Comparison of ENCODE assay signal across 3 cellular contexts in genomic region chr6:167817729-167818128, GRCh38.
TF ChIP-seq lines count a peak whose summit lies in the region.

No MANE protein-coding gene starts in this region.

TF ChIP-seq in HCT116, 20 proteins besides CTCF, POLR2A, EP300 and RAD21:
- TF ChIP-seq FOSL1 (IDR thresholded peaks at IDR 0.05; ENCODE audit: low read depth) = peak; percentile 38
- TF ChIP-seq CEBPB (IDR thresholded peaks at IDR 0.05; ENCODE audit: low read depth) = peak; percentile 36; the same call in 1 of the 2 replicates
- no peak for TF ChIP-seq ELF1 (IDR thresholded peaks at IDR 0.05; ENCODE audit: borderline replicate concordance, low read depth)
- no peak for TF ChIP-seq SIN3A (IDR thresholded peaks at IDR 0.05; ENCODE audit: low read depth)
- peak; percentile 19; the same call in 1 of the 2 replicates for TF ChIP-seq SP1 (IDR thresholded peaks at IDR 0.05; ENCODE audit: low read depth)
- peak; percentile 96 for TF ChIP-seq SRF (IDR thresholded peaks at IDR 0.05; ENCODE audit: low read depth)
- TF ChIP-seq CBX3 (IDR thresholded peaks at IDR 0.05; ENCODE audit: low read depth) = no peak
- TF ChIP-seq TCF7L2 (IDR thresholded peaks at IDR 0.05; ENCODE audit: borderline replicate concordance, extremely low read depth, insufficient read depth, insufficient read length) = no peak
- peak; percentile 39 for TF ChIP-seq JUND (IDR thresholded peaks at IDR 0.05)

TF ChIP-seq in GM12878, 131 proteins besides CTCF, POLR2A, EP300 and RAD21:
- no peak for TF ChIP-seq CBX5 (IDR thresholded peaks at IDR 0.05; ENCODE audit: low read depth)
- no peak for TF ChIP-seq RELB (IDR thresholded peaks at IDR 0.05; ENCODE audit: low read depth)
- TF ChIP-seq E2F4 (IDR thresholded peaks at IDR 0.05; ENCODE audit: low read depth, low read length) = no peak
- TF ChIP-seq NR2F1 (conservative IDR thresholded peaks at IDR 0.05) = no peak
- TF ChIP-seq CEBPB (IDR thresholded peaks at IDR 0.05; ENCODE audit: borderline replicate concordance in 1 of 2, low read depth in 2 of 2, low read length in 2 of 2) = no peak
- no peak for TF ChIP-seq TCF7 (IDR thresholded peaks at IDR 0.05; ENCODE audit: borderline replicate concordance)
- no peak for TF ChIP-seq CHD2 (IDR thresholded peaks at IDR 0.05; ENCODE audit: borderline replicate concordance, low read depth, low read length)
- TF ChIP-seq MXI1 (IDR thresholded peaks at IDR 0.05; ENCODE audit: low read depth, low read length) = no peak
- TF ChIP-seq, protein P1, sequence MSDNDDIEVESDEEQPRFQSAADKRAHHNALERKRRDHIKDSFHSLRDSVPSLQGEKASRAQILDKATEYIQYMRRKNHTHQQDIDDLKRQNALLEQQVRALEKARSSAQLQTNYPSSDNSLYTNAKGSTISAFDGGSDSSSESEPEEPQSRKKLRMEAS (IDR thresholded peaks at IDR 0.05; ENCODE audit: low read depth, low read length) = no peak
- TF ChIP-seq TARDBP (IDR thresholded peaks at IDR 0.05; ENCODE audit: borderline replicate concordance) = no peak
- no peak for TF ChIP-seq CBFB (IDR thresholded peaks at IDR 0.05; ENCODE audit: low read depth)
- no peak for TF ChIP-seq PAX8 (IDR thresholded peaks at IDR 0.05)
- TF ChIP-seq SREBF1 (IDR thresholded peaks at IDR 0.05; ENCODE audit: low read length) = no peak

TF ChIP-seq in HepG2, 621 proteins besides CTCF, POLR2A, EP300 and RAD21 (continues in another document):
- TF ChIP-seq ZEB1 (IDR thresholded peaks at IDR 0.05; ENCODE audit: insufficient replicate concordance, low read depth) = peak; percentile 61
- no peak for TF ChIP-seq SMC3 (IDR thresholded peaks at IDR 0.05; ENCODE audit: low read length)
- TF ChIP-seq ZNF704 (CRISPR knock-in tag; IDR thresholded peaks at IDR 0.05; ENCODE audit: borderline replicate concordance) = no peak
- no peak for TF ChIP-seq TBX2 (CRISPR knock-in tag; IDR thresholded peaks at IDR 0.05; ENCODE audit: borderline replicate concordance)
- no peak for TF ChIP-seq KMT2A (CRISPR knock-in tag; IDR thresholded peaks at IDR 0.05)
- TF ChIP-seq STAG1 (CRISPR knock-in tag; IDR thresholded peaks at IDR 0.05) = peak; percentile 12; the same call in 1 of the 2 replicates
- no peak for TF ChIP-seq NR2C2 (CRISPR knock-in tag; IDR thresholded peaks at IDR 0.05; ENCODE audit: borderline replicate concordance)
- no peak for TF ChIP-seq DRAP1 (CRISPR knock-in tag; IDR thresholded peaks at IDR 0.05)
- no peak for TF ChIP-seq ZNF761 (CRISPR knock-in tag; conservative IDR thresholded peaks at IDR 0.05)
- no peak for TF ChIP-seq ZBTB46 (CRISPR knock-in tag; IDR thresholded peaks at IDR 0.05; ENCODE audit: borderline replicate concordance)
- no peak for TF ChIP-seq ZNF10 (CRISPR knock-in tag; IDR thresholded peaks at IDR 0.05; ENCODE audit: borderline replicate concordance, low read depth)
- TF ChIP-seq MIER3 (CRISPR knock-in tag; IDR thresholded peaks at IDR 0.05; ENCODE audit: borderline replicate concordance) = 0 out of 2 replicates have a peak, but pooled peaks have one; percentile 29
- TF ChIP-seq MED13 (CRISPR knock-in tag; IDR thresholded peaks at IDR 0.05) = no peak
- TF ChIP-seq FIP1L1 (IDR thresholded peaks at IDR 0.05; ENCODE audit: borderline replicate concordance, insufficient read depth, low read depth, low read length) = no peak
- TF ChIP-seq, protein P2, sequence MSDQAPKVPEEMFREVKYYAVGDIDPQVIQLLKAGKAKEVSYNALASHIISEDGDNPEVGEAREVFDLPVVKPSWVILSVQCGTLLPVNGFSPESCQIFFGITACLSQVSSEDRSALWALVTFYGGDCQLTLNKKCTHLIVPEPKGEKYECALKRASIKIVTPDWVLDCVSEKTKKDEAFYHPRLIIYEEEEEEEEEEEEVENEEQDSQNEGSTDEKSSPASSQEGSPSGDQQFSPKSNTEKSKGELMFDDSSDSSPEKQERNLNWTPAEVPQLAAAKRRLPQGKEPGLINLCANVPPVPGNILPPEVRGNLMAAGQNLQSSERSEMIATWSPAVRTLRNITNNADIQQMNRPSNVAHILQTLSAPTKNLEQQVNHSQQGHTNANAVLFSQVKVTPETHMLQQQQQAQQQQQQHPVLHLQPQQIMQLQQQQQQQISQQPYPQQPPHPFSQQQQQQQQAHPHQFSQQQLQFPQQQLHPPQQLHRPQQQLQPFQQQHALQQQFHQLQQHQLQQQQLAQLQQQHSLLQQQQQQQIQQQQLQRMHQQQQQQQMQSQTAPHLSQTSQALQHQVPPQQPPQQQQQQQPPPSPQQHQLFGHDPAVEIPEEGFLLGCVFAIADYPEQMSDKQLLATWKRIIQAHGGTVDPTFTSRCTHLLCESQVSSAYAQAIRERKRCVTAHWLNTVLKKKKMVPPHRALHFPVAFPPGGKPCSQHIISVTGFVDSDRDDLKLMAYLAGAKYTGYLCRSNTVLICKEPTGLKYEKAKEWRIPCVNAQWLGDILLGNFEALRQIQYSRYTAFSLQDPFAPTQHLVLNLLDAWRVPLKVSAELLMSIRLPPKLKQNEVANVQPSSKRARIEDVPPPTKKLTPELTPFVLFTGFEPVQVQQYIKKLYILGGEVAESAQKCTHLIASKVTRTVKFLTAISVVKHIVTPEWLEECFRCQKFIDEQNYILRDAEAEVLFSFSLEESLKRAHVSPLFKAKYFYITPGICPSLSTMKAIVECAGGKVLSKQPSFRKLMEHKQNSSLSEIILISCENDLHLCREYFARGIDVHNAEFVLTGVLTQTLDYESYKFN (CRISPR knock-in tag; conservative IDR thresholded peaks at IDR 0.05) = 0 out of 2 replicates have a peak, but pooled peaks have one; percentile 23
- TF ChIP-seq ARID5B (CRISPR knock-in tag; IDR thresholded peaks at IDR 0.05) = peak; percentile 57; the same call in 1 of the 2 replicates
- no peak for TF ChIP-seq ZNF746 (CRISPR knock-in tag; IDR thresholded peaks at IDR 0.05)
- no peak for TF ChIP-seq SOX13 (IDR thresholded peaks at IDR 0.05)
- 0 out of 4 replicates have a peak, but pooled peaks of 1 of the 2 experiments have one; percentile 47 for TF ChIP-seq SOX13 (CRISPR knock-in tag; conservative IDR thresholded peaks at IDR 0.05 in 1 of 2, IDR thresholded peaks at IDR 0.05 in 1 of 2)
- TF ChIP-seq, protein P3, sequence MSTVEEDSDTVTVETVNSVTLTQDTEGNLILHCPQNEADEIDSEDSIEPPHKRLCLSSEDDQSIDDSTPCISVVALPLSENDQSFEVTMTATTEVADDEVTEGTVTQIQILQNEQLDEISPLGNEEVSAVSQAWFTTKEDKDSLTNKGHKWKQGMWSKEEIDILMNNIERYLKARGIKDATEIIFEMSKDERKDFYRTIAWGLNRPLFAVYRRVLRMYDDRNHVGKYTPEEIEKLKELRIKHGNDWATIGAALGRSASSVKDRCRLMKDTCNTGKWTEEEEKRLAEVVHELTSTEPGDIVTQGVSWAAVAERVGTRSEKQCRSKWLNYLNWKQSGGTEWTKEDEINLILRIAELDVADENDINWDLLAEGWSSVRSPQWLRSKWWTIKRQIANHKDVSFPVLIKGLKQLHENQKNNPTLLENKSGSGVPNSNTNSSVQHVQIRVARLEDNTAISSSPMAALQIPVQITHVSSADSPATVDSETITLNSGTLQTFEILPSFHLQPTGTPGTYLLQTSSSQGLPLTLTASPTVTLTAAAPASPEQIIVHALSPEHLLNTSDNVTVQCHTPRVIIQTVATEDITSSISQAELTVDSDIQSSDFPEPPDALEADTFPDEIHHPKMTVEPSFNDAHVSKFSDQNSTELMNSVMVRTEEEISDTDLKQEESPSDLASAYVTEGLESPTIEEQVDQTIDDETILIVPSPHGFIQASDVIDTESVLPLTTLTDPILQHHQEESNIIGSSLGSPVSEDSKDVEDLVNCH (CRISPR knock-in tag; IDR thresholded peaks at IDR 0.05) = no peak
- no peak for TF ChIP-seq ZNF234 (CRISPR knock-in tag; conservative IDR thresholded peaks at IDR 0.05)
- no peak for TF ChIP-seq TEAD2 (CRISPR knock-in tag; IDR thresholded peaks at IDR 0.05)
- TF ChIP-seq ZNF18 (CRISPR knock-in tag; IDR thresholded peaks at IDR 0.05; ENCODE audit: insufficient replicate concordance) = peak; percentile 24
- TF ChIP-seq CREB1 (IDR thresholded peaks at IDR 0.05) = no peak
- TF ChIP-seq CREB1 (CRISPR knock-in tag; IDR thresholded peaks at IDR 0.05) = peak; percentile 42; the same call in 1 of the 2 replicates
- no peak for TF ChIP-seq HIVEP1 (CRISPR knock-in tag; IDR thresholded peaks at IDR 0.05)
- TF ChIP-seq ZFX (CRISPR knock-in tag; IDR thresholded peaks at IDR 0.05; ENCODE audit: low read depth) = no peak
- no peak for TF ChIP-seq ZNF513 (CRISPR knock-in tag; conservative IDR thresholded peaks at IDR 0.05)
- TF ChIP-seq ZNF329 (CRISPR knock-in tag; IDR thresholded peaks at IDR 0.05; ENCODE audit: low read depth) = no peak
- TF ChIP-seq CBFB (CRISPR knock-in tag; IDR thresholded peaks at IDR 0.05) = no peak
- no peak for TF ChIP-seq THYN1 (CRISPR knock-in tag; IDR thresholded peaks at IDR 0.05; ENCODE audit: borderline replicate concordance, low read depth)
- TF ChIP-seq, protein P4, sequence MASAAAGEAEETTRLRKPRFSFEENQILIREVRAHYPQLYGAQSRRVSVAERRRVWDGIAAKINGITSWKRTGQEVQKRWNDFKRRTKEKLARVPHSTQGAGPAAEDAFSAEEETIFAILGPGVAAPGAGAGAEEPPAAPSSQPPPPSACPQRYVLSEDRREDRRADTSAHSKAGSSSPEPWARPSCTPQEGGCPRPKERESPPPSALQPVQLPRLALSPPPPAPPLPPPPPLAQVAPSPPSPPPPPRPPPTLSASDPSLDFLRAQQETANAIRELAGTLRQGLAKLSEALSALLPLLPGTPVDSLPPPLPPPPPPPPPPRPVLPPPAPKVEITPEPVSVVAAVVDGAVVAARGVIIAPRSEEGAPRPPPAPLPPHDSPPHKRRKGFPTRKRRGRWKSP (CRISPR knock-in tag; IDR thresholded peaks at IDR 0.05) = no peak
- no peak for TF ChIP-seq RBM22 (optimal IDR thresholded peaks at IDR 0.05; ENCODE audit: low read length)
- no peak for TF ChIP-seq RCOR2 (CRISPR knock-in tag; IDR thresholded peaks at IDR 0.05)
